ENCODE assay signal across 8 cellular contexts in genomic region chr17:62138676-62139121, GRCh38.
DNase-seq lines count a peak whose midpoint lies in the region; ATAC-seq and TF ChIP-seq lines count a peak whose summit lies in the region.
"Not testable (repeated sequence)": the region's sequence is repeated elsewhere in the genome, so short reads cannot be mapped to it uniquely, and the experiment has no call there.

No MANE protein-coding gene starts in this region.

- H3K36me3 Mint-ChIP-seq in GM23338 (ENCODE audit: low read depth); activated naive CD4-positive, alpha-beta T cell treated with anti-CD3 and anti-CD28 coated beads, Interleukin-2, amount 50 U/mL, for 24 hours: not testable (repeated sequence)

- H3K36me3 ChIP-seq in ACC112 (ENCODE audit: insufficient read depth, low read length); GM23338 (ENCODE audit: insufficient read depth); left lung: not testable (repeated sequence)

- H3K4me3 Mint-ChIP-seq in GM23338: not testable (repeated sequence)
- H3K4me3 Mint-ChIP-seq in activated naive CD4-positive, alpha-beta T cell treated with anti-CD3 and anti-CD28 coated beads, Interleukin-2, amount 50 U/mL, for 24 hours: peak overlapping the region; percentile 11

- H3K27ac Mint-ChIP-seq in GM23338; activated naive CD4-positive, alpha-beta T cell treated with anti-CD3 and anti-CD28 coated beads, Interleukin-2, amount 50 U/mL, for 24 hours: not testable (repeated sequence)

- H3K9me2 ChIP-seq in GM23338 (ENCODE audit: insufficient read depth): not testable (repeated sequence)

- peaks cover 21% of the 10 kb centered on the region for H3K27me3 ChIP-seq in ACC112 (ENCODE audit: insufficient read depth, low read length)
- not testable (repeated sequence) for H3K27me3 ChIP-seq in GM23338 (ENCODE audit: insufficient read depth)
- H3K27me3 ChIP-seq in dorsolateral prefrontal cortex: peaks cover 0 to 27% (median 13%) of the 10 kb centered on the region in 45 donors
- H3K27me3 ChIP-seq in left lung: peaks cover 24 to 42% of the 10 kb centered on the region in 2 donors

- ATAC-seq in GM23338: peak; percentile 13
- peak; percentile 49 for ATAC-seq in left lung

- H3K27ac ChIP-seq in ACC112 (ENCODE audit: low read depth, low read length); GM23338 (ENCODE audit: low read depth); dorsolateral prefrontal cortex; left lung: not testable (repeated sequence)

- H3K4me1 Mint-ChIP-seq in GM23338; activated naive CD4-positive, alpha-beta T cell treated with anti-CD3 and anti-CD28 coated beads, Interleukin-2, amount 50 U/mL, for 24 hours: not testable (repeated sequence)

- H3K9me3 ChIP-seq in left lung: not testable (repeated sequence)

- H3K4me2 ChIP-seq in GM23338: not testable (repeated sequence)

- not testable (repeated sequence) for H4K20me1 ChIP-seq in GM23338 (replicated peaks; ENCODE audit: insufficient read depth)

- not testable (repeated sequence) for TF ChIP-seq CTCF in GM23338 (conservative IDR thresholded peaks at IDR 0.05; ENCODE audit: low read depth in 2 of 2); dorsolateral prefrontal cortex (IDR thresholded peaks at IDR 0.05 in 54 of 56, conservative IDR thresholded peaks at IDR 0.05 in 2 of 56; ENCODE audit: low read depth in 1 of 56, partially characterized antibody in 56 of 56); left lung (IDR thresholded peaks at IDR 0.05)

- peaks cover 12% of the 10 kb centered on the region for H3K4me1 ChIP-seq in ACC112 (ENCODE audit: control insufficient read depth, insufficient read depth, low read length, unreplicated experiment)
- H3K4me1 ChIP-seq in GM23338 (ENCODE audit: insufficient read depth); left lung: not testable (repeated sequence)

- not testable (repeated sequence) for H3K9me3 Mint-ChIP-seq in GM23338; activated naive CD4-positive, alpha-beta T cell treated with anti-CD3 and anti-CD28 coated beads, Interleukin-2, amount 50 U/mL, for 24 hours

- H2AFZ ChIP-seq in ACC112 (ENCODE audit: low read length, unreplicated experiment): not testable (repeated sequence)
- peak overlapping the region; percentile 32; the same call in 1 of the 2 replicates for H2AFZ ChIP-seq in GM23338

- not testable (repeated sequence) for H3F3A ChIP-seq in GM23338 (replicated peaks; ENCODE audit: low read depth)

- DNase-seq in GM23338 (ENCODE audit: low spot score); dorsolateral prefrontal cortex; left lung: not testable (repeated sequence)
- peak; percentile 45 for DNase-seq in NCI-H2227 (lab: John Stamatoyannopoulos, UW; ENCODE audit: unreplicated experiment)
- peak; percentile 34 for DNase-seq in activated CD4-positive, CD25-positive, alpha-beta regulatory T cell treated with anti-CD3 and anti-CD28 coated beads, Interleukin-2, amount 50 U/mL, for 72 hours
- peak; percentile 34 for DNase-seq in stimulated activated CD8-positive, alpha-beta memory T cell treated with anti-CD3 and anti-CD28 coated beads, Interleukin-4, amount 100 ng/mL, for 48 hours

- intact Hi-C loops in dorsolateral prefrontal cortex (cut with DNase I); left lung (cut with DNase I): not testable (repeated sequence)

- H3K4me3 ChIP-seq in ACC112 (ENCODE audit: low read depth, low read length): peak overlapping the region; percentile 66
- H3K4me3 ChIP-seq in GM23338, left lung: not testable (repeated sequence)
- H3K4me3 ChIP-seq in dorsolateral prefrontal cortex: peak overlapping the region in 48 of 59 donors; percentile 2 to 57 (median 40)

- not testable (repeated sequence) for H3K79me2 ChIP-seq in ACC112 (ENCODE audit: control insufficient read depth, insufficient read depth, low read length, unreplicated experiment); GM23338 (replicated peaks; ENCODE audit: insufficient read depth)

- H3K27me3 Mint-ChIP-seq in GM23338 (ENCODE audit: insufficient read depth, low read depth, poor library complexity): not testable (repeated sequence)
- peaks cover 22% of the 10 kb centered on the region for H3K27me3 Mint-ChIP-seq in activated naive CD4-positive, alpha-beta T cell treated with anti-CD3 and anti-CD28 coated beads, Interleukin-2, amount 50 U/mL, for 24 hours
